Comparison of ENCODE assay signal across 1 cellular context in the genomic region with DNA sequence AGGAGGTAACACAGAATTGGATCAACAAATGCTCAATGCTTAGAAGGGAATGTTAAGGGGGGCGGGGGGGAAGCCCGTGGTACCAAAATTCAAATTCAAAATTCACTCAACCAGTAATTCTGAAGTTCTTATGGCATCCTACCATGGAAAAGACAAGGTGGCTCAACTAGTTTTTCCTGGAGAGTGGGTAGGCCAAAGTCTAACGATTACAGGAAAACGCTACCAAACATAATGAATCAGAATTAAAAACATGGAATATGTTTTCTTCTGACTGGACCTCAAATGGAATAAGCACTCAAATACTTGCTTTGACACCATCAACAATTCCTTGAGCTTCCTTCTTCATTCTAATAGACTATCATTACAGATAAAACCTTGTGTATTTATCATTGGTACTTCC.
TF ChIP-seq lines count a peak whose summit lies in the region.

No MANE protein-coding gene starts in this region.

TF ChIP-seq in SK-N-SH treated with all-trans-retinoic acid at 6 μM for 48 hours, 23 proteins besides CTCF, POLR2A, EP300 and RAD21 (continued from another document):
- TF ChIP-seq POU6F1 (CRISPR knock-in tag; IDR thresholded peaks at IDR 0.05; ENCODE audit: borderline replicate concordance, low read depth) (no peak), TOX (CRISPR knock-in tag; IDR thresholded peaks at IDR 0.05; ENCODE audit: borderline replicate concordance) (no peak)
